Comparison of ENCODE assay signal across 1 cellular context in the genomic region with DNA sequence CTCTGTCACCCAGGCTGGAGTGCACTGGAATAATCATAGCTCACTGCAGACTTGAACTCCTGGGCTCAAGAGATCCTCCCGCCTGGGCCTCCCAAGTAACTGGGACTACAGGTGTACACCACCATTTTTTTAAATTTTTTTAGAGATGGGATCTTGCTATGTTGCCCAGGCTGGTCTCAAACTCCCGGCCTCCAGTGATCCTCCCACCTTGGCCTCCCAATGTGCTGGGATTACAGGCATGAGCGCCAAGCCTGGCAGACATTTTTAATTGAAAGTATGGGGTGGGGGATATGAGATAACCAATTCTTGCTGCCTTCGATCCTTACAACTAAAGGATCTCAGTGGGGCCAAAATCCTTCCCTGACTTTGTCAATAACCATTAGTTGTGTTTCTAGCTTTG.
TF ChIP-seq lines count a peak whose summit lies in the region.

No MANE protein-coding gene starts in this region.

TF ChIP-seq in HEK293, 187 proteins besides CTCF, POLR2A, EP300 and RAD21 (continued from another document):
- TF ChIP-seq PATZ1 (tag by site-specific recombination; IDR thresholded peaks at IDR 0.05) (no peak), YY2 (tag by site-specific recombination; IDR thresholded peaks at IDR 0.05) (no peak), GFI1B (tag by site-specific recombination; IDR thresholded peaks at IDR 0.05) (no peak), ZNF121 (tag by site-specific recombination; IDR thresholded peaks at IDR 0.05) (peak; percentile 73)
